Comparison of ENCODE assay signal across 1 cellular context in genomic region chr11:67954251-67954650, GRCh38. TPM values are rescaled to one million over a fixed set of nuclear protein-coding genes. Genes with fewer than 3 reads are reported as not detected.
"Had no signal": no experiment of that assay in that cellular context is flagged by ENCODE, and none has a peak within 500 bp of the region (broad histone marks: within the 10 kb centered on the region; RNA-seq: fewer than 3 reads in every experiment).

No MANE protein-coding gene starts in this region.

RNA-seq across cellular contexts. Expression of gene ALDH3B1, which starts 55.9 kb away (rescaled TPM):
- total RNA-seq: activated CD8-positive, alpha-beta memory T cell treated with anti-CD3 and anti-CD28 coated beads for 36 hours had no signal
